21 cellular contexts compared by ENCODE assay signal in the genomic region with DNA sequence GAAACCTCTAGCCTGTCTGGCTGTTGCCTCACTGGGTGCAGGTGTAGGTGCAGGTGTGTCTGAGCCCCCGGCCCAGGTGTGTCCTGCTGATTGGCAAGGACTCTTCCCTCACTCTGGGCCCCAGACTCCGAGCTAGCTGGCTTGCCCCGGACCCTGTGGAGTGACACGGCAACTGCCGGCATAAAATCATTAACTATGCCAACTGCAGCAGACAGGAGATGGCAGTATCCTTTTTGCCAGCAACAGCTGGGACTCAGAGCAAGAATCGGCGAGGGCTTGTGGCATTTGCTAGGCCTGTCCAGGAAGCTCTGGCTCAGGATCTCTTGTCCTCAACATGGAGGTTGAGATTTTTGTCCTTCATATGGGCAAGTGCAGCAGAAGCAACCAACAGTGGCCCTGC. TPM values are rescaled to one million over a fixed set of nuclear protein-coding genes. Genes with fewer than 3 reads are reported as not detected.
DNase-seq lines count a peak whose midpoint lies in the region; ATAC-seq, FAIRE-seq and TF ChIP-seq lines count a peak whose summit lies in the region.
"Had no signal": no experiment of that assay in that cellular context is flagged by ENCODE, and none has a peak within 500 bp of the region (broad histone marks: within the 10 kb centered on the region; RNA-seq: fewer than 3 reads in every experiment).

No MANE protein-coding gene starts in this region.

- TF ChIP-seq POLR2A in HepG2 (IDR thresholded peaks at IDR 0.05; ENCODE audit: insufficient read depth in 1 of 2, low read depth in 2 of 2, low read length in 2 of 2) (no peak), stomach (IDR thresholded peaks at IDR 0.05) (no peak), transverse colon (IDR thresholded peaks at IDR 0.05) (no peak)

- H3K4me1 ChIP-seq in HepG2 (ENCODE audit: insufficient read depth, low read length) (peaks cover 8% of the 10 kb centered on the region), trophoblast cell (ENCODE audit: control insufficient read depth in 1 of 2, insufficient read depth in 2 of 2, low read length in 2 of 2) (no peaks in the 10 kb centered on the region), stomach (peaks cover 6 to 26% (median 15%) of the 10 kb centered on the region in 4 donors), transverse colon (peaks cover 0 to 8% (median 2%) of the 10 kb centered on the region in 4 donors)
- H3K4me1 ChIP-seq: HAP-1 had no signal

- H2BK5ac ChIP-seq in trophoblast cell (ENCODE audit: low read depth, low read length, poor library complexity): no peak overlapping the region

- H4K8ac ChIP-seq in trophoblast cell (ENCODE audit: low read depth, low read length): no peak overlapping the region

- no TSS peak for BruUV-seq in HepG2 (replicated peaks; lab: Mats Ljungman, UMichigan)

- in situ Hi-C loops in HepG2 (cut with HindIII; ENCODE audit: extremely low pct_ligation_motif_present, low pct_unique_long_range_greater_than_20kb): no loop called here
- in situ Hi-C loops in transverse colon (cut with MboI; ENCODE audit: low pct_ligation_motif_present in 1 of 4, low pct_unique_long_range_greater_than_20kb in 1 of 4, low sequenced_read_pairs in 3 of 4): loop anchor here in 2 of 4 donors (10.0 kb wide), 1 partner anchor 88 kb away; no protein-coding TSS in a partner anchor

- H2AFZ ChIP-seq in HepG2 (ENCODE audit: low read length) (no peak overlapping the region), trophoblast cell (ENCODE audit: insufficient read depth, low read length, poor library complexity) (no peak overlapping the region)

- no peak overlapping the region for H4K12ac ChIP-seq in trophoblast cell (ENCODE audit: low read depth, low read length)

- H2BK120ac ChIP-seq in trophoblast cell (ENCODE audit: insufficient read depth, low read length, poor library complexity): no peak overlapping the region

- H3K4me3 ChIP-seq in WERI-Rb-1 (ENCODE audit: low read depth, low read length) (no peak overlapping the region), HepG2 (replicated peaks in 1 of 3; ENCODE audit: insufficient read depth in 1 of 3, low read depth in 2 of 3, low read length in 3 of 3) (no peak overlapping the region), trophoblast cell (ENCODE audit: low read depth, low read length) (no peak overlapping the region), stomach (no peak overlapping the region), transverse colon (no peak overlapping the region)
- H3K4me3 ChIP-seq: HAP-1 had no signal

- no peak overlapping the region for H2AK5ac ChIP-seq in trophoblast cell (ENCODE audit: low read length)

- H3K36me3 ChIP-seq in WERI-Rb-1 (peaks cover 19% of the 10 kb centered on the region), HepG2 (replicated peaks in 1 of 2; ENCODE audit: control insufficient read depth in 1 of 2, insufficient read depth in 2 of 2, low read length in 2 of 2) (peaks cover 18 to 39% of the 10 kb centered on the region in 2 experiments), trophoblast cell (ENCODE audit: control insufficient read depth in 1 of 2, insufficient read depth in 2 of 2, low read length in 2 of 2) (peaks cover 31 to 38% of the 10 kb centered on the region in 2 experiments), stomach (peaks cover 29 to 53% (median 49%) of the 10 kb centered on the region in 4 donors), transverse colon (peaks cover 0 to 20% (median 13%) of the 10 kb centered on the region in 4 donors)

- no peak overlapping the region for H2BK12ac ChIP-seq in trophoblast cell (ENCODE audit: low read length)

- H3K18ac ChIP-seq in trophoblast cell (ENCODE audit: low read length): no peak overlapping the region

- CTCF ChIA-PET in HepG2 (lab: Yijun Ruan, JAX; ENCODE audit: low intra/inter-chr PET ratio, low total read pairs): no interaction called here

- ATAC-seq in HepG2 (no peak), HG02981 (IDR thresholded peaks at IDR 0.05; ENCODE audit: unreplicated experiment) (no peak)
- ATAC-seq: CD8-positive, alpha-beta T cell had no signal

- H3K79me1 ChIP-seq in trophoblast cell (ENCODE audit: low read length): no peaks in the 10 kb centered on the region

- intact Hi-C loops in HepG2 (cut with micrococcal nuclease; ENCODE audit: unreplicated experiment) (no loop called here), stomach (cut with DNase I; ENCODE audit: low total_unique reads) (loop anchor here (10.0 kb wide), 1 partner anchor 88 kb away; no protein-coding TSS in a partner anchor), transverse colon (cut with DNase I; ENCODE audit: low total_unique reads) (no loop called here)

- H3K79me2 ChIP-seq in HepG2 (ENCODE audit: insufficient read depth, low read length): no peaks in the 10 kb centered on the region
- no peaks in the 10 kb centered on the region for H3K79me2 ChIP-seq in trophoblast cell (ENCODE audit: control insufficient read depth, insufficient read depth, low read length, poor library complexity)

- no peak for TF ChIP-seq RAD21 in HepG2 (CRISPR knock-in tag; IDR thresholded peaks at IDR 0.05)

- H3K4me2 ChIP-seq in HepG2 (ENCODE audit: low read depth, low read length) (no peak overlapping the region), trophoblast cell (ENCODE audit: low read length) (no peak overlapping the region)

- TF ChIP-seq EP300 in HepG2 (IDR thresholded peaks at IDR 0.05; ENCODE audit: low read depth in 2 of 2, low read length in 2 of 2): no peak
- TF ChIP-seq EP300 in HepG2 (CRISPR knock-in tag; IDR thresholded peaks at IDR 0.05; ENCODE audit: borderline replicate concordance): no peak
- no peak for TF ChIP-seq EP300 in stomach (IDR thresholded peaks at IDR 0.05)
- no peak for TF ChIP-seq EP300 in transverse colon (IDR thresholded peaks at IDR 0.05; ENCODE audit: low read depth)

- H4K20me1 ChIP-seq in HepG2 (ENCODE audit: insufficient read depth, low read length): no peaks in the 10 kb centered on the region

- H3K27me3 ChIP-seq in WERI-Rb-1 (ENCODE audit: insufficient read depth, low read depth, severe bottlenecking) (no peaks in the 10 kb centered on the region), HepG2 (ENCODE audit: control insufficient read depth in 1 of 2, insufficient read depth in 2 of 2, low read length in 2 of 2) (no peaks in the 10 kb centered on the region), trophoblast cell (ENCODE audit: insufficient read depth, low read length) (no peaks in the 10 kb centered on the region), stomach (no peaks in the 10 kb centered on the region), transverse colon (no peaks in the 10 kb centered on the region)

- H3K27ac ChIP-seq in WERI-Rb-1: peak overlapping the region; percentile 74
- no peak overlapping the region for H3K27ac ChIP-seq in HepG2 (ENCODE audit: extremely low read length, insufficient read depth, low read length)
- H3K27ac ChIP-seq in trophoblast cell (ENCODE audit: low read depth, low read length): no peak overlapping the region
- no peak overlapping the region for H3K27ac ChIP-seq in stomach
- H3K27ac ChIP-seq in transverse colon: no peak overlapping the region

- POLR2A ChIA-PET in HepG2 (lab: Yijun Ruan, JAX): no interaction called here

- no peak overlapping the region for H3K4ac ChIP-seq in trophoblast cell (ENCODE audit: low read depth, low read length)

- 93% methylated on average over 5 of the region's 7 CpGs for WGBS in HepG2 (ENCODE audit: low lambda C conversion rate)
- WGBS in trophoblast cell (ENCODE audit: extremely low coverage, insufficient coverage, insufficient read length): no CpG with 5 or more reads among the region's 7 CpGs
- WGBS in stomach, 5 donors: 84 to 97% (median 88%) methylated on average over 4 to 7 of the region's 7 CpGs
- whole genome bisulfite sequencing in transverse colon (ENCODE audit: low coverage in 1 of 2), 2 donors: 80% methylated on average over 7 of the region's 7 CpGs; no CpG with 5 or more reads in 1 of the 2 donors

- no peak overlapping the region for H4K91ac ChIP-seq in trophoblast cell (ENCODE audit: low read depth, low read length)

- TF ChIP-seq CTCF in WERI-Rb-1 (IDR thresholded peaks at IDR 0.05; ENCODE audit: low read depth, low read length): no peak
- no peak for TF ChIP-seq CTCF in HepG2 (CRISPR knock-in tag; IDR thresholded peaks at IDR 0.05)
- TF ChIP-seq CTCF in stomach (IDR thresholded peaks at IDR 0.05): no peak
- no peak for TF ChIP-seq CTCF in transverse colon (IDR thresholded peaks at IDR 0.05)

- DNase-seq in WERI-Rb-1 (no peak), HepG2 (ENCODE audit: low spot score) (no peak), trophoblast cell (no peak), stomach (peak; percentile 16), CD1c-positive myeloid dendritic cell (ENCODE audit: extremely low spot score) (no peak), transverse colon (no peak)
- DNase-seq: C1 segment of cervical spinal cord; CD4-positive, CD25-positive, alpha-beta regulatory T cell; CD8-positive, alpha-beta T cell; DMS153; DND-41; GOT3; HFFc6 had no signal

- H3K14ac ChIP-seq in trophoblast cell (ENCODE audit: low read length): no peak overlapping the region

- no peak for FAIRE-seq in HepG2 (lab: Jason Lieb, UNC)
- FAIRE-seq: D721Med, G401.6, GM12892, H54 had no signal

- H3K9me3 ChIP-seq in WERI-Rb-1 (ENCODE audit: severe bottlenecking): no peaks in the 10 kb centered on the region
- H3K9me3 ChIP-seq in HepG2 (ENCODE audit: low read length): no peaks in the 10 kb centered on the region
- H3K9me3 ChIP-seq in trophoblast cell (ENCODE audit: insufficient read depth, low read depth, low read length): no peaks in the 10 kb centered on the region
- no peaks in the 10 kb centered on the region for H3K9me3 ChIP-seq in stomach
- no peaks in the 10 kb centered on the region for H3K9me3 ChIP-seq in transverse colon
- H3K9me3 ChIP-seq: HAP-1 had no signal

- H3K9ac ChIP-seq in HepG2 (ENCODE audit: insufficient read depth, low read depth, low read length) (no peak overlapping the region), trophoblast cell (ENCODE audit: low read length) (peak overlapping the region; percentile 53)

- H3K23ac ChIP-seq in trophoblast cell (ENCODE audit: low read length): no peak overlapping the region

RNA-seq across cellular contexts. Expression of a gene that starts 20.8 kb away (rescaled TPM):
- total RNA-seq in HepG2 (2016; rRNA removed; fragmentation: Illumina TruSeq; extraction: Trizol) (89.7 and 113 TPM in 2 replicates), stomach (100 to 1,000 TPM in 1 of 5 donors, 10 to 100 TPM in 4; 14.0 to 146 (median 37.7) TPM), transverse colon (10 to 100 TPM; 20.9 to 48.3 (median 40.5) TPM)
- 19.4 and 23.1 TPM in 2 replicates for total RNA-seq in HepG2 (2016; cell fraction: cytosol; rRNA removed; fragmentation: Illumina TruSeq; extraction: Trizol; ENCODE audit: low read depth)
- total RNA-seq in HepG2 (2016; cell fraction: insoluble cytoplasmic fraction; rRNA removed; fragmentation: Illumina TruSeq; extraction: Trizol): 88.9 and 116 TPM in 2 replicates
- 31.7 and 33.1 TPM in 2 replicates for total RNA-seq in HepG2 (2016; cell fraction: membrane; rRNA removed; fragmentation: Illumina TruSeq; extraction: Trizol)
- 39.3 and 39.9 TPM in 2 replicates for total RNA-seq in HepG2 (2016; cell fraction: nucleus; rRNA removed; fragmentation: Illumina TruSeq; extraction: Trizol)
- polyA plus RNA-seq in HepG2 (2011; rRNA removed) (62.4 and 69.3 TPM in 2 replicates), stomach (10 to 100 TPM; 18.6 to 35.9 (median 29.6) TPM)
- 56.5 and 68.4 TPM in 2 replicates for polyA plus RNA-seq in HepG2 (2011; cell fraction: cytosol; rRNA removed)
- 23.6 and 32.7 TPM in 2 replicates for polyA plus RNA-seq in HepG2 (2011; cell fraction: nucleus; rRNA removed)
- polyA plus RNA-seq in HepG2 (2012): 47.4 and 50.8 TPM in 2 replicates
- polyA plus RNA-seq in HepG2 (2016; cell fraction: cytosol; fragmentation: Illumina TruSeq; extraction: Trizol; ENCODE audit: low read depth): 10.3 and 11.8 TPM in 2 replicates
- polyA plus RNA-seq in HepG2 (2016; cell fraction: insoluble cytoplasmic fraction; fragmentation: Illumina TruSeq; extraction: Trizol; ENCODE audit: low read depth): 109 and 116 TPM in 2 replicates
- 17.0 and 17.1 TPM in 2 replicates for polyA plus RNA-seq in HepG2 (2016; cell fraction: membrane; fragmentation: Illumina TruSeq; extraction: Trizol; ENCODE audit: low read depth)
- polyA plus RNA-seq in HepG2 (2016; cell fraction: nucleus; fragmentation: Illumina TruSeq; extraction: Trizol; ENCODE audit: insufficient read depth, low read depth): 67.4 and 77.6 TPM in 2 replicates
- 47.0 and 64.1 TPM in 2 replicates for polyA minus RNA-seq in HepG2 (2011; rRNA and poly(A)+ RNA removed; ENCODE audit: low replicate concordance)
- 25.8 and 25.9 TPM in 2 replicates for polyA minus RNA-seq in HepG2 (2011; cell fraction: cytosol; rRNA and poly(A)+ RNA removed)
- polyA minus RNA-seq in HepG2 (2011; cell fraction: nucleus; rRNA and poly(A)+ RNA removed): 23.2 and 35.6 TPM in 2 replicates
- polyA plus RNA-seq in trophoblast cell (2013): 36.7 and 38.3 TPM in 2 replicates

RNA-seq across cellular contexts. Expression of a gene that starts 20.9 kb away (rescaled TPM):
- total RNA-seq in HepG2 (2016; rRNA removed; fragmentation: Illumina TruSeq; extraction: Trizol) (57.5 and 62.0 TPM in 2 replicates), stomach (100 to 1,000 TPM in 1 of 5 donors, 10 to 100 TPM in 4; 40.6 to 108 (median 58.9) TPM), transverse colon (100 to 1,000 TPM; 113 to 154 (median 148) TPM)
- total RNA-seq in HepG2 (2016; cell fraction: cytosol; rRNA removed; fragmentation: Illumina TruSeq; extraction: Trizol; ENCODE audit: low read depth): 12.2 and 13.5 TPM in 2 replicates
- total RNA-seq in HepG2 (2016; cell fraction: insoluble cytoplasmic fraction; rRNA removed; fragmentation: Illumina TruSeq; extraction: Trizol): 57.7 and 61.8 TPM in 2 replicates
- total RNA-seq in HepG2 (2016; cell fraction: membrane; rRNA removed; fragmentation: Illumina TruSeq; extraction: Trizol): 29.6 and 29.7 TPM in 2 replicates
- total RNA-seq in HepG2 (2016; cell fraction: nucleus; rRNA removed; fragmentation: Illumina TruSeq; extraction: Trizol): 48.3 and 49.8 TPM in 2 replicates
- polyA plus RNA-seq in HepG2 (2011; rRNA removed) (104 and 108 TPM in 2 replicates), stomach (10 to 100 TPM; 56.4 to 79.3 (median 74.5) TPM)
- polyA plus RNA-seq in HepG2 (2011; cell fraction: cytosol; rRNA removed): 77.6 and 88.3 TPM in 2 replicates
- polyA plus RNA-seq in HepG2 (2011; cell fraction: nucleus; rRNA removed): 174 and 196 TPM in 2 replicates
- polyA plus RNA-seq in HepG2 (2012): 35.1 and 40.7 TPM in 2 replicates
- 7.1 and 7.4 TPM in 2 replicates for polyA plus RNA-seq in HepG2 (2016; cell fraction: cytosol; fragmentation: Illumina TruSeq; extraction: Trizol; ENCODE audit: low read depth)
- polyA plus RNA-seq in HepG2 (2016; cell fraction: insoluble cytoplasmic fraction; fragmentation: Illumina TruSeq; extraction: Trizol; ENCODE audit: low read depth): 56.0 and 60.7 TPM in 2 replicates
- 17.9 and 18.7 TPM in 2 replicates for polyA plus RNA-seq in HepG2 (2016; cell fraction: membrane; fragmentation: Illumina TruSeq; extraction: Trizol; ENCODE audit: low read depth)
- 89.6 and 91.0 TPM in 2 replicates for polyA plus RNA-seq in HepG2 (2016; cell fraction: nucleus; fragmentation: Illumina TruSeq; extraction: Trizol; ENCODE audit: insufficient read depth, low read depth)
- 78.3 and 147 TPM in 2 replicates for polyA minus RNA-seq in HepG2 (2011; rRNA and poly(A)+ RNA removed; ENCODE audit: low replicate concordance)
- 25.2 and 27.3 TPM in 2 replicates for polyA minus RNA-seq in HepG2 (2011; cell fraction: cytosol; rRNA and poly(A)+ RNA removed)
- 48.0 and 60.5 TPM in 2 replicates for polyA minus RNA-seq in HepG2 (2011; cell fraction: nucleus; rRNA and poly(A)+ RNA removed)
- 21.2 and 21.9 TPM in 2 replicates for polyA plus RNA-seq in trophoblast cell (2013)

RNA-seq across cellular contexts. Expression of a gene that starts 21.8 kb away (rescaled TPM):
- not detected in 2 replicates for total RNA-seq in HepG2 (2016; rRNA removed; fragmentation: Illumina TruSeq; extraction: Trizol)
- not detected in 2 replicates for total RNA-seq in HepG2 (2016; cell fraction: cytosol; rRNA removed; fragmentation: Illumina TruSeq; extraction: Trizol; ENCODE audit: low read depth)
- total RNA-seq in HepG2 (2016; cell fraction: insoluble cytoplasmic fraction; rRNA removed; fragmentation: Illumina TruSeq; extraction: Trizol): not detected in 2 replicates
- total RNA-seq in HepG2 (2016; cell fraction: membrane; rRNA removed; fragmentation: Illumina TruSeq; extraction: Trizol): not detected in 2 replicates
- not detected in 2 replicates for total RNA-seq in HepG2 (2016; cell fraction: nucleus; rRNA removed; fragmentation: Illumina TruSeq; extraction: Trizol)
- not detected in 2 replicates for polyA plus RNA-seq in HepG2 (2011; rRNA removed)
- not detected in 2 replicates for polyA plus RNA-seq in HepG2 (2011; cell fraction: cytosol; rRNA removed)
- not detected in 2 replicates for polyA plus RNA-seq in HepG2 (2011; cell fraction: nucleus; rRNA removed)
- polyA plus RNA-seq in HepG2 (2012): not detected in 2 replicates
- not detected in 2 replicates for polyA plus RNA-seq in HepG2 (2016; cell fraction: cytosol; fragmentation: Illumina TruSeq; extraction: Trizol; ENCODE audit: low read depth)
- not detected in 2 replicates for polyA plus RNA-seq in HepG2 (2016; cell fraction: insoluble cytoplasmic fraction; fragmentation: Illumina TruSeq; extraction: Trizol; ENCODE audit: low read depth)
- polyA plus RNA-seq in HepG2 (2016; cell fraction: membrane; fragmentation: Illumina TruSeq; extraction: Trizol; ENCODE audit: low read depth): not detected in 2 replicates
- polyA plus RNA-seq in HepG2 (2016; cell fraction: nucleus; fragmentation: Illumina TruSeq; extraction: Trizol; ENCODE audit: insufficient read depth, low read depth): not detected in 2 replicates
- polyA minus RNA-seq in HepG2 (2011; rRNA and poly(A)+ RNA removed; ENCODE audit: low replicate concordance): not detected in 2 replicates
- polyA minus RNA-seq in HepG2 (2011; cell fraction: cytosol; rRNA and poly(A)+ RNA removed): not detected in 2 replicates
- not detected in 2 replicates for polyA minus RNA-seq in HepG2 (2011; cell fraction: nucleus; rRNA and poly(A)+ RNA removed)
- polyA plus RNA-seq in trophoblast cell (2013): not detected in 2 replicates
- total RNA-seq in stomach: not detected
- 1 to 10 TPM in 1 of 3 donors, not detected in 2; 3.9 TPM for polyA plus RNA-seq in stomach
- 1 to 10 TPM in 1 of 4 donors, not detected in 3; 1.4 TPM for total RNA-seq in transverse colon
- total RNA-seq: A673; CD4-positive, CD25-positive, alpha-beta regulatory T cell; CD8-positive, alpha-beta T cell; HFFc6 had no signal
- polyA plus RNA-seq: BJ; CD4-positive, CD25-positive, alpha-beta regulatory T cell had no signal

RNA-seq across cellular contexts. Expression of a gene that starts 36.1 kb away (rescaled TPM):
- total RNA-seq in HepG2 (2016; rRNA removed; fragmentation: Illumina TruSeq; extraction: Trizol) (104 and 146 TPM in 2 replicates), stomach (100 to 1,000 TPM in 2 of 5 donors, 10 to 100 TPM in 3; 60.0 to 162 (median 84.4) TPM), transverse colon (100 to 1,000 TPM in 1 of 4 donors, 10 to 100 TPM in 3; 39.2 to 104 (median 72.7) TPM)
- 18.6 and 24.2 TPM in 2 replicates for total RNA-seq in HepG2 (2016; cell fraction: cytosol; rRNA removed; fragmentation: Illumina TruSeq; extraction: Trizol; ENCODE audit: low read depth)
- total RNA-seq in HepG2 (2016; cell fraction: insoluble cytoplasmic fraction; rRNA removed; fragmentation: Illumina TruSeq; extraction: Trizol): 103 and 154 TPM in 2 replicates
- total RNA-seq in HepG2 (2016; cell fraction: membrane; rRNA removed; fragmentation: Illumina TruSeq; extraction: Trizol): 49.1 and 55.4 TPM in 2 replicates
- 54.3 and 64.6 TPM in 2 replicates for total RNA-seq in HepG2 (2016; cell fraction: nucleus; rRNA removed; fragmentation: Illumina TruSeq; extraction: Trizol)
- polyA plus RNA-seq in HepG2 (2011; rRNA removed) (199 and 216 TPM in 2 replicates), stomach (10 to 100 TPM; 31.8 to 56.1 (median 48.9) TPM)
- 226 and 249 TPM in 2 replicates for polyA plus RNA-seq in HepG2 (2011; cell fraction: cytosol; rRNA removed)
- polyA plus RNA-seq in HepG2 (2011; cell fraction: nucleus; rRNA removed): 143 and 144 TPM in 2 replicates
- 72.5 and 84.4 TPM in 2 replicates for polyA plus RNA-seq in HepG2 (2012)
- 18.7 and 20.9 TPM in 2 replicates for polyA plus RNA-seq in HepG2 (2016; cell fraction: cytosol; fragmentation: Illumina TruSeq; extraction: Trizol; ENCODE audit: low read depth)
- 169 and 175 TPM in 2 replicates for polyA plus RNA-seq in HepG2 (2016; cell fraction: insoluble cytoplasmic fraction; fragmentation: Illumina TruSeq; extraction: Trizol; ENCODE audit: low read depth)
- polyA plus RNA-seq in HepG2 (2016; cell fraction: membrane; fragmentation: Illumina TruSeq; extraction: Trizol; ENCODE audit: low read depth): 41.6 and 42.2 TPM in 2 replicates
- 94.8 and 102 TPM in 2 replicates for polyA plus RNA-seq in HepG2 (2016; cell fraction: nucleus; fragmentation: Illumina TruSeq; extraction: Trizol; ENCODE audit: insufficient read depth, low read depth)
- polyA minus RNA-seq in HepG2 (2011; rRNA and poly(A)+ RNA removed; ENCODE audit: low replicate concordance): 302 and 354 TPM in 2 replicates
- 134 and 135 TPM in 2 replicates for polyA minus RNA-seq in HepG2 (2011; cell fraction: cytosol; rRNA and poly(A)+ RNA removed)
- 124 and 139 TPM in 2 replicates for polyA minus RNA-seq in HepG2 (2011; cell fraction: nucleus; rRNA and poly(A)+ RNA removed)
- polyA plus RNA-seq in trophoblast cell (2013): 49.8 and 50.6 TPM in 2 replicates

RNA-seq across cellular contexts. Expression of a gene that starts 54.1 kb away (rescaled TPM):
- total RNA-seq in HepG2 (2016; rRNA removed; fragmentation: Illumina TruSeq; extraction: Trizol) (23.4 and 57.3 TPM in 2 replicates), stomach (10 to 100 TPM in 1 of 5 donors, 1 to 10 TPM in 2, not detected in 2; 1.3 to 43.8 (median 7.1) TPM), transverse colon (10 to 100 TPM in 1 of 4 donors, 1 to 10 TPM in 2, not detected in 1; 1.7 to 13.5 (median 1.8) TPM)
- 7.3 and 8.2 TPM in 2 replicates for total RNA-seq in HepG2 (2016; cell fraction: cytosol; rRNA removed; fragmentation: Illumina TruSeq; extraction: Trizol; ENCODE audit: low read depth)
- 21.6 and 59.9 TPM in 2 replicates for total RNA-seq in HepG2 (2016; cell fraction: insoluble cytoplasmic fraction; rRNA removed; fragmentation: Illumina TruSeq; extraction: Trizol)
- 22.2 and 22.7 TPM in 2 replicates for total RNA-seq in HepG2 (2016; cell fraction: membrane; rRNA removed; fragmentation: Illumina TruSeq; extraction: Trizol)
- total RNA-seq in HepG2 (2016; cell fraction: nucleus; rRNA removed; fragmentation: Illumina TruSeq; extraction: Trizol): 62.3 and 70.4 TPM in 2 replicates
- polyA plus RNA-seq in HepG2 (2011; rRNA removed) (60.8 and 96.8 TPM in 2 replicates), stomach (10 to 100 TPM in 1 of 3 donors, 1 to 10 TPM in 2; 3.2 to 11.5 (median 6.4) TPM)
- polyA plus RNA-seq in HepG2 (2011; cell fraction: cytosol; rRNA removed): 56.4 and 56.5 TPM in 2 replicates
- polyA plus RNA-seq in HepG2 (2011; cell fraction: nucleus; rRNA removed): 79.9 and 86.1 TPM in 2 replicates
- polyA plus RNA-seq in HepG2 (2012): 41.7 and 72.2 TPM in 2 replicates
- polyA plus RNA-seq in HepG2 (2016; cell fraction: cytosol; fragmentation: Illumina TruSeq; extraction: Trizol; ENCODE audit: low read depth): 7.2 and 7.4 TPM in 2 replicates
- polyA plus RNA-seq in HepG2 (2016; cell fraction: insoluble cytoplasmic fraction; fragmentation: Illumina TruSeq; extraction: Trizol; ENCODE audit: low read depth): 27.9 and 36.9 TPM in 2 replicates
- polyA plus RNA-seq in HepG2 (2016; cell fraction: membrane; fragmentation: Illumina TruSeq; extraction: Trizol; ENCODE audit: low read depth): 15.0 and 15.2 TPM in 2 replicates
- polyA plus RNA-seq in HepG2 (2016; cell fraction: nucleus; fragmentation: Illumina TruSeq; extraction: Trizol; ENCODE audit: insufficient read depth, low read depth): 134 and 147 TPM in 2 replicates
- polyA minus RNA-seq in HepG2 (2011; rRNA and poly(A)+ RNA removed; ENCODE audit: low replicate concordance): 0.19 and 92.7 TPM in 2 replicates
- polyA minus RNA-seq in HepG2 (2011; cell fraction: cytosol; rRNA and poly(A)+ RNA removed): 36.8 and 44.2 TPM in 2 replicates
- polyA minus RNA-seq in HepG2 (2011; cell fraction: nucleus; rRNA and poly(A)+ RNA removed): 38.0 and 38.2 TPM in 2 replicates
- 3.5 TPM in 2 replicates for polyA plus RNA-seq in trophoblast cell (2013)
- total RNA-seq: A673; CD8-positive, alpha-beta T cell; HFFc6 had no signal
- polyA plus RNA-seq: CD4-positive, CD25-positive, alpha-beta regulatory T cell had no signal
